Comparison of ENCODE assay signal across 1 cellular context in the genomic region with DNA sequence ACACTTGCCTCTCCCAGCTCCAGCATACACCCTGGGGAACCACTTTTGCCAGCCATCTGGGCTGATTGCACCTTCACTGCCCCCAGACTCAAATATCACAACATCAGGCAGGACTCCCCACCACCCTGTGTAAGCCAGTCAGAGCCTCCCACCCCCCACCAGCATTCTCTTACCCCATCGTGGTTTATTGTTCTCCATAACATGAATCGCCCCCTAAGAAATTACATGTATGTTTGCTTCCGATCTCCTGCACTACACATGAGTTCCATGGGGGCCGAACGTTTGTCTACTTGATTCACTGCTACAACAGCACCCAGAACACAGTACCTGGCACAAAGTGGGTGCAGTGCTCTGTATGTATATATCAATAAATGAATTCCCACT.
TF ChIP-seq lines count a peak whose summit lies in the region.

No MANE protein-coding gene starts in this region.

TF ChIP-seq in IMR-90, 13 proteins besides CTCF, POLR2A, EP300 and RAD21:
- TF ChIP-seq CHD1 (IDR thresholded peaks at IDR 0.05; ENCODE audit: low read depth, low read length) (no peak), MAZ (IDR thresholded peaks at IDR 0.05; ENCODE audit: borderline replicate concordance, low read depth, low read length) (no peak), USF2 (IDR thresholded peaks at IDR 0.05; ENCODE audit: low read depth, low read length) (no peak), MAFK (IDR thresholded peaks at IDR 0.05; ENCODE audit: low read depth, low read length) (no peak), MXI1 (IDR thresholded peaks at IDR 0.05; ENCODE audit: borderline replicate concordance, low read depth, low read length) (no peak), BHLHE40 (IDR thresholded peaks at IDR 0.05; ENCODE audit: low read depth, low read length) (no peak), CEBPB (IDR thresholded peaks at IDR 0.05; ENCODE audit: low read depth, low read length) (no peak), NFE2L2 (IDR thresholded peaks at IDR 0.05; ENCODE audit: low read depth, low read length) (no peak), SMC3 (IDR thresholded peaks at IDR 0.05; ENCODE audit: low read depth, low read length) (no peak), RFX5 (IDR thresholded peaks at IDR 0.05; ENCODE audit: low read depth, low read length) (no peak), RCOR1 (IDR thresholded peaks at IDR 0.05; ENCODE audit: insufficient replicate concordance, low read length) (no peak), FOS (IDR thresholded peaks at IDR 0.05; ENCODE audit: low read depth, low read length) (no peak)
